Comparison of ENCODE assay signal across 15 cellular contexts in genomic region chr18:10037181-10037580, GRCh38.
DNase-seq lines count a peak whose midpoint lies in the region; TF ChIP-seq lines count a peak whose summit lies in the region.
"Had no signal": no experiment of that assay in that cellular context is flagged by ENCODE, and none has a peak within 500 bp of the region (broad histone marks: within the 10 kb centered on the region; RNA-seq: fewer than 3 reads in every experiment).

No MANE protein-coding gene starts in this region.

- H3K9ac ChIP-seq in endodermal cell (ENCODE audit: extremely low read depth, low read length, poor library complexity, severe bottlenecking) = no peak overlapping the region
- H3K9ac ChIP-seq: BLaER1 treated with 17β-estradiol and CSF1 and Interleukin-3, amounts not matched to agents 10 nM and 100 nM; GM23248 had no signal

- no peaks in the 10 kb centered on the region for H3K4me1 ChIP-seq in endodermal cell (ENCODE audit: control insufficient read depth, insufficient read depth, low read length)
- H3K4me1 ChIP-seq in stomach = peaks cover 20 to 62% (median 36%) of the 10 kb centered on the region in 4 donors
- peaks cover 50% of the 10 kb centered on the region for H3K4me1 ChIP-seq in vagina
- H3K4me1 ChIP-seq: HAP-1 had no signal

- TF ChIP-seq CTCF in endodermal cell (conservative IDR thresholded peaks at IDR 0.05) = no peak
- TF ChIP-seq CTCF in stomach (IDR thresholded peaks at IDR 0.05) = no peak
- no peak for TF ChIP-seq CTCF in vagina (IDR thresholded peaks at IDR 0.05)

- H3K27me3 Mint-ChIP-seq in endodermal cell (ENCODE audit: insufficient read depth) = peaks cover 8% of the 10 kb centered on the region
- H3K27me3 Mint-ChIP-seq: B cell had no signal

- H3K4me3 Mint-ChIP-seq in endodermal cell = no peak overlapping the region
- H3K4me3 Mint-ChIP-seq: B cell; CD8-positive, alpha-beta T cell had no signal

- intact Hi-C loops in stomach (cut with DNase I; ENCODE audit: low total_unique reads) (no loop called here), vagina (cut with DNase I) (no loop called here)

- no peak overlapping the region for H3K27ac Mint-ChIP-seq in endodermal cell
- H3K27ac Mint-ChIP-seq: B cell; CD8-positive, alpha-beta T cell had no signal

- H3K4me3 ChIP-seq in endodermal cell (ENCODE audit: low read length) = no peak overlapping the region
- no peak overlapping the region for H3K4me3 ChIP-seq in stomach
- H3K4me3 ChIP-seq in vagina = no peak overlapping the region
- H3K4me3 ChIP-seq: BLaER1 treated with 17β-estradiol and CSF1 and Interleukin-3, amounts not matched to agents 10 nM and 100 nM; GM23248; HAP-1 had no signal

- no peaks in the 10 kb centered on the region for H3K36me3 Mint-ChIP-seq in endodermal cell (ENCODE audit: low read depth)
- H3K36me3 Mint-ChIP-seq: CD8-positive, alpha-beta T cell had no signal

- H3K9me3 Mint-ChIP-seq in endodermal cell = peaks cover 13% of the 10 kb centered on the region

- TF ChIP-seq POLR2A in stomach (IDR thresholded peaks at IDR 0.05) (no peak), vagina (IDR thresholded peaks at IDR 0.05) (no peak)

- peaks cover 7% of the 10 kb centered on the region for H3K4me1 Mint-ChIP-seq in endodermal cell

- no peaks in the 10 kb centered on the region for H3K36me3 ChIP-seq in endodermal cell (ENCODE audit: control insufficient read depth, insufficient read depth, low read length)
- no peaks in the 10 kb centered on the region for H3K36me3 ChIP-seq in stomach
- no peaks in the 10 kb centered on the region for H3K36me3 ChIP-seq in vagina
- H3K36me3 ChIP-seq: HAP-1 had no signal

- no peaks in the 10 kb centered on the region for H3K27me3 ChIP-seq in endodermal cell (ENCODE audit: control insufficient read depth, insufficient read depth, low read length, poor library complexity, severe bottlenecking)
- H3K27me3 ChIP-seq in stomach = no peaks in the 10 kb centered on the region
- H3K27me3 ChIP-seq in vagina = no peaks in the 10 kb centered on the region
- H3K27me3 ChIP-seq: BLaER1 treated with 17β-estradiol and CSF1 and Interleukin-3, amounts not matched to agents 10 nM and 100 nM had no signal

- H3K27ac ChIP-seq in endodermal cell (ENCODE audit: low read depth, low read length) (no peak overlapping the region), stomach (peak overlapping the region in 2 of 5 donors; percentile 38 to 85), vagina (peak overlapping the region; percentile 80)
- H3K27ac ChIP-seq: BLaER1 treated with 17β-estradiol and CSF1 and Interleukin-3, amounts not matched to agents 10 nM and 100 nM; GM23248 had no signal

- 91 to 98% methylated on average over 5 to 6 of the region's 6 CpGs for WGBS in endodermal cell (ENCODE audit: insufficient coverage in 1 of 2, insufficient read length in 1 of 2), 2 experiments
- 92 to 98% (median 95%) methylated on average over 6 of the region's 6 CpGs for WGBS in stomach, 5 donors

- no peak for TF ChIP-seq EP300 in stomach (IDR thresholded peaks at IDR 0.05)

- peaks cover 10% of the 10 kb centered on the region for H3K9me3 ChIP-seq in endodermal cell (ENCODE audit: control insufficient read depth, low read length)
- H3K9me3 ChIP-seq in stomach = peaks cover 2 to 6% (median 4%) of the 10 kb centered on the region in 4 donors
- H3K9me3 ChIP-seq in vagina = no peaks in the 10 kb centered on the region
- H3K9me3 ChIP-seq: HAP-1 had no signal

- DNase-seq in endodermal cell (peak; percentile 26), mesenteric fat pad (ENCODE audit: low spot score) (peak; percentile 65), stomach (peak; percentile 15), vagina (ENCODE audit: extremely low spot score in 2 of 2) (no peak), NOMO-1 (lab: John Stamatoyannopoulos, UW; ENCODE audit: unreplicated experiment in 2 of 2) (no peak), SW480 (ENCODE audit: low spot score) (no peak)
- no peak for DNase-seq in activated naive CD4-positive, alpha-beta T cell (lab: John Stamatoyannopoulos, UW)
- DNase-seq: Calu3; CD8-positive, alpha-beta T cell; DMS79 treated with DMSO at 0.1 percent for 48 hours; GF-D8; GM23248 had no signal

Comparison
In these comparisons a context has a peak if more than half of its experiments do, and no peak if none do; other contexts are left out.
1. DNase-seq: peak in endodermal cell (single experiment), mesenteric fat pad (single experiment) and stomach (single experiment); none in vagina (0 of 2), NOMO-1 (0 of 2), activated naive CD4-positive, alpha-beta T cell (0 of 4) and SW480 (single experiment).